Comparison of ENCODE assay signal across 7 cellular contexts in genomic region chr14:50521912-50522341, GRCh38. TPM values are rescaled to one million over a fixed set of nuclear protein-coding genes. Genes with fewer than 3 reads are reported as not detected.
A peak's percentile ranks its signal among the peaks of the same experiment; 100 is the strongest.
DNase-seq lines count a peak whose midpoint lies in the region; ATAC-seq lines count a peak whose summit lies in the region.

No MANE protein-coding gene starts in this region.

- peaks cover 42% of the 10 kb centered on the region for H3K4me1 Mint-ChIP-seq in activated CD8-positive, alpha-beta T cell treated with anti-CD3 and anti-CD28 coated beads, Interleukin-2, amount 10 ng/mL, durations not matched to agents 7 days and 5 days (ENCODE audit: low read depth)
- H3K4me1 Mint-ChIP-seq in naive thymus-derived CD4-positive, alpha-beta T cell = peaks cover 48 to 61% (median 54%) of the 10 kb centered on the region in 7 donors

- H3K27me3 Mint-ChIP-seq in activated CD8-positive, alpha-beta T cell treated with anti-CD3 and anti-CD28 coated beads, Interleukin-2, amount 10 ng/mL, durations not matched to agents 7 days and 5 days (ENCODE audit: low read depth) = no peaks in the 10 kb centered on the region
- no peaks in the 10 kb centered on the region for H3K27me3 Mint-ChIP-seq in naive thymus-derived CD4-positive, alpha-beta T cell

- H3K27ac ChIP-seq in naive thymus-derived CD4-positive, alpha-beta T cell (ENCODE audit: low read depth, low read length) = no peak overlapping the region

- peak overlapping the region; percentile 78 for H3K27ac Mint-ChIP-seq in activated CD8-positive, alpha-beta T cell treated with anti-CD3 and anti-CD28 coated beads, Interleukin-2, amount 10 ng/mL, durations not matched to agents 7 days and 5 days
- H3K27ac Mint-ChIP-seq in naive thymus-derived CD4-positive, alpha-beta T cell = peak overlapping the region in 5 of 9 donors; percentile 14 to 87 (median 45)

- no peak overlapping the region for H3K4me3 ChIP-seq in naive thymus-derived CD4-positive, alpha-beta T cell (ENCODE audit: low read length)

- H3K27me3 ChIP-seq in naive thymus-derived CD4-positive, alpha-beta T cell (ENCODE audit: control insufficient read depth in 2 of 2, insufficient read depth in 2 of 2, low read length in 2 of 2) = no peaks in the 10 kb centered on the region

- POLR2A ChIA-PET in activated CD8-positive, alpha-beta T cell treated with anti-CD3 and anti-CD28 coated beads, Interleukin-2, amount 10 ng/mL, durations not matched to agents 7 days and 5 days (lab: Charles Lee) = no interaction called here
- POLR2A ChIA-PET in naive thymus-derived CD4-positive, alpha-beta T cell (lab: Charles Lee) = interaction anchor here (1.0 kb wide), 2 partner anchors 9 to 38 kb away, joined by 3 read pairs; no protein-coding TSS in a partner anchor

- no peaks in the 10 kb centered on the region for H3K9me3 ChIP-seq in naive thymus-derived CD4-positive, alpha-beta T cell (ENCODE audit: control insufficient read depth in 2 of 3, low read length in 3 of 3)

- peaks cover 10 to 11% of the 10 kb centered on the region in 2 donors for H3K4me1 ChIP-seq in naive thymus-derived CD4-positive, alpha-beta T cell (ENCODE audit: control insufficient read depth in 2 of 2, insufficient read depth in 2 of 2, low read length in 2 of 2)

- CTCF ChIA-PET in activated CD8-positive, alpha-beta T cell treated with anti-CD3 and anti-CD28 coated beads, Interleukin-2, amount 10 ng/mL, durations not matched to agents 7 days and 5 days (lab: Charles Lee) = interaction anchor here (1.2 to 2.2 kb wide), 5 partner anchors 10 to 669 kb away, joined by 3 to 12 read pairs (median 6); partner anchors contain the start of genes MAP4K5 and NEMF
- CTCF ChIA-PET in naive thymus-derived CD4-positive, alpha-beta T cell (lab: Charles Lee) = interaction anchor here (0.7 kb wide), 1 partner anchor 254 kb away, joined by 4 read pairs; no protein-coding TSS in a partner anchor

- H3K4me3 Mint-ChIP-seq in activated CD8-positive, alpha-beta T cell treated with anti-CD3 and anti-CD28 coated beads, Interleukin-2, amount 10 ng/mL, durations not matched to agents 7 days and 5 days = peak overlapping the region; percentile 58
- H3K4me3 Mint-ChIP-seq in naive thymus-derived CD4-positive, alpha-beta T cell = peak overlapping the region in 7 of 10 donors; percentile 2 to 77 (median 48)

- no peak for DNase-seq in activated CD8-positive, alpha-beta T cell treated with anti-CD3 and anti-CD28 coated beads, Interleukin-2, amount 10 ng/mL, durations not matched to agents 7 days and 5 days
- peak in 1 of 9 donors; percentile 11 for DNase-seq in naive thymus-derived CD4-positive, alpha-beta T cell
- DNase-seq in HuH-7.5 (ENCODE audit: low spot score) (no peak), NCI-H345 treated with DMSO at 0.1 percent for 48 hours (lab: John Stamatoyannopoulos, UW; ENCODE audit: unreplicated experiment) (no peak)
- DNase-seq in stimulated activated CD4-positive, alpha-beta T cell treated with anti-CD3 and anti-CD28 coated beads, Interleukin-4, amount 100 ng/mL, for 1 hour = no peak

- H3K36me3 Mint-ChIP-seq in activated CD8-positive, alpha-beta T cell treated with anti-CD3 and anti-CD28 coated beads, Interleukin-2, amount 10 ng/mL, durations not matched to agents 7 days and 5 days (ENCODE audit: low read depth) = peaks cover 17% of the 10 kb centered on the region
- H3K36me3 Mint-ChIP-seq in naive thymus-derived CD4-positive, alpha-beta T cell = peaks cover 0 to 7% (median 4%) of the 10 kb centered on the region in 5 donors

- intact Hi-C loops in naive thymus-derived CD4-positive, alpha-beta T cell (cut with micrococcal nuclease) = loop anchor here in 1 of 2 donors (1.0 kb wide), 2 partner anchors 10 to 201 kb away; partner anchors contain the start of gene MAP4K5

- ATAC-seq in GM19324 (IDR thresholded peaks at IDR 0.05; ENCODE audit: low FRiP score, unreplicated experiment) (peak; percentile 44), HG02884 (IDR thresholded peaks at IDR 0.05; ENCODE audit: unreplicated experiment) (peak; percentile 42)
- ATAC-seq in activated CD8-positive, alpha-beta T cell treated with anti-CD3 and anti-CD28 coated beads, Interleukin-2, amount 10 ng/mL, durations not matched to agents 7 days and 5 days = peak; percentile 64
- ATAC-seq in naive thymus-derived CD4-positive, alpha-beta T cell = peak; percentile 39

- no peaks in the 10 kb centered on the region for H3K36me3 ChIP-seq in naive thymus-derived CD4-positive, alpha-beta T cell (ENCODE audit: control insufficient read depth in 2 of 3, insufficient read depth in 3 of 3, low read length in 3 of 3)

- no peaks in the 10 kb centered on the region for H3K9me3 Mint-ChIP-seq in activated CD8-positive, alpha-beta T cell treated with anti-CD3 and anti-CD28 coated beads, Interleukin-2, amount 10 ng/mL, durations not matched to agents 7 days and 5 days (ENCODE audit: insufficient read depth)
- H3K9me3 Mint-ChIP-seq in naive thymus-derived CD4-positive, alpha-beta T cell = peaks cover 0 to 1% (median 0%) of the 10 kb centered on the region in 11 donors

RNA-seq across cellular contexts. Expression of gene MAP4K5, which starts 10.4 kb away (rescaled TPM):
- total RNA-seq in activated CD8-positive, alpha-beta T cell treated with anti-CD3 and anti-CD28 coated beads, Interleukin-2, amount 10 ng/mL, durations not matched to agents 7 days and 5 days = 10 to 100 TPM; 28.3 to 28.6 TPM
- total RNA-seq in naive thymus-derived CD4-positive, alpha-beta T cell = 10 to 100 TPM; 30.0 to 47.5 (median 35.1) TPM
- polyA plus RNA-seq in naive thymus-derived CD4-positive, alpha-beta T cell = 10 to 100 TPM; 15.4 to 26.8 TPM

RNA-seq across cellular contexts. Expression of gene ATL1, which starts 38.0 kb away (rescaled TPM):
- 1 to 10 TPM; 1.4 to 1.5 TPM for total RNA-seq in activated CD8-positive, alpha-beta T cell treated with anti-CD3 and anti-CD28 coated beads, Interleukin-2, amount 10 ng/mL, durations not matched to agents 7 days and 5 days
- 1 to 10 TPM; 1.4 to 4.2 (median 2.2) TPM for total RNA-seq in naive thymus-derived CD4-positive, alpha-beta T cell
- polyA plus RNA-seq in naive thymus-derived CD4-positive, alpha-beta T cell = 1 to 10 TPM; 3.8 to 4.1 TPM
